In genomic region chr19:8487137-8487851, GRCh38 we compare ENCODE assay signal across 9 cellular contexts. TPM values are rescaled to one million over a fixed set of nuclear protein-coding genes. Genes with fewer than 3 reads are reported as not detected.
DNase-seq lines count a peak whose midpoint lies in the region; ATAC-seq and TF ChIP-seq lines count a peak whose summit lies in the region.
"Had no signal": no experiment of that assay in that cellular context is flagged by ENCODE, and none has a peak within 500 bp of the region (broad histone marks: within the 10 kb centered on the region; RNA-seq: fewer than 3 reads in every experiment).

No MANE protein-coding gene starts in this region.

- H3K9me3 ChIP-seq in esophagus (ENCODE audit: control insufficient read depth in 2 of 2, insufficient read depth in 1 of 2, low read depth in 1 of 2, low read length in 1 of 2) = no peaks in the 10 kb centered on the region

- DNase-seq in activated CD4-positive, alpha-beta T cell treated with anti-CD3 and anti-CD28 coated beads for 4 hours = peak; percentile 42 to 49
- DNase-seq in stimulated activated CD4-positive, alpha-beta T cell treated with anti-CD3 and anti-CD28 coated beads, Interleukin-2, amount 100 ng/mL, for 24 hours = peak; percentile 49 to 63
- DNase-seq in OCI-M2 (lab: John Stamatoyannopoulos, UW; ENCODE audit: unreplicated experiment) (no peak), NCI-H446 (lab: John Stamatoyannopoulos, UW) (no peak)

- no peak for TF ChIP-seq POLR2A in GM18505 (IDR thresholded peaks at IDR 0.05; ENCODE audit: borderline replicate concordance, extremely low read depth, insufficient read depth, insufficient read length)

- H3K36me3 ChIP-seq in esophagus (ENCODE audit: control insufficient read depth in 2 of 2, insufficient read depth in 2 of 2, low read length in 1 of 2) = peaks cover 22 to 50% of the 10 kb centered on the region in 2 donors

- H3K27ac ChIP-seq in esophagus (ENCODE audit: low read depth in 2 of 2, low read length in 1 of 2) = peak overlapping the region; percentile 6 to 61

- 64 to 70% methylated on average over 13 of the region's 13 CpGs for WGBS in esophagus, 2 donors

- no peak overlapping the region for H3K4me3 ChIP-seq in esophagus (ENCODE audit: low read depth in 1 of 2, low read length in 2 of 2)

- H3K4me1 ChIP-seq in esophagus (ENCODE audit: control insufficient read depth in 2 of 2, insufficient read depth in 2 of 2, low read length in 1 of 2) = peaks cover 5 to 41% of the 10 kb centered on the region in 2 donors

- no peaks in the 10 kb centered on the region for H3K27me3 ChIP-seq in esophagus (ENCODE audit: control insufficient read depth in 1 of 2, insufficient read depth in 2 of 2, low read length in 2 of 2)

- peak; percentile 51 for ATAC-seq in HG02852 (IDR thresholded peaks at IDR 0.05; ENCODE audit: unreplicated experiment)
- ATAC-seq in GM21526 (IDR thresholded peaks at IDR 0.05; ENCODE audit: low FRiP score, unreplicated experiment) = no peak
- ATAC-seq in GM18505 (IDR thresholded peaks at IDR 0.05; ENCODE audit: unreplicated experiment) = no peak

RNA-seq across cellular contexts. Expression of gene PRAM1, which starts 15.1 kb away (rescaled TPM):
- 1 to 10 TPM in 1 of 2 donors, under 1 TPM in 1; 0.28 to 1.4 TPM for polyA plus RNA-seq in esophagus
- polyA plus RNA-seq: fibroblast of lung had no signal

RNA-seq across cellular contexts. Expression of gene ZNF414, which starts 26.7 kb away (rescaled TPM):
- polyA plus RNA-seq in esophagus = 10 to 100 TPM; 22.6 to 27.2 TPM

RNA-seq across cellular contexts. Expression of gene HNRNPM, which starts 42.5 kb away (rescaled TPM):
- polyA plus RNA-seq in esophagus = 100 to 1,000 TPM in 1 of 2 donors, 10 to 100 TPM in 1; 49.9 to 134 TPM

Comparison
In these comparisons a context has a peak if more than half of its experiments do, and no peak if none do; other contexts are left out.
1. DNase-seq: peak in activated CD4-positive, alpha-beta T cell treated with anti-CD3 and anti-CD28 coated beads for 4 hours (2 of 2) and stimulated activated CD4-positive, alpha-beta T cell treated with anti-CD3 and anti-CD28 coated beads, Interleukin-2, amount 100 ng/mL, for 24 hours (2 of 2); none in OCI-M2 (single experiment) and NCI-H446 (0 of 2).